8 cellular contexts compared by ENCODE assay signal in genomic region chr15:40238927-40239591, GRCh38. TPM values are rescaled to one million over a fixed set of nuclear protein-coding genes. Genes with fewer than 3 reads are reported as not detected.
DNase-seq lines count a peak whose midpoint lies in the region; ATAC-seq and TF ChIP-seq lines count a peak whose summit lies in the region.

TSS of gene PAK6 (plus strand) at chr15:40239063. CDS start at chr15:40264786, 25,723 bp downstream.

- peak within 1 kb of the TSS; percentile 88 for H3K4me2 ChIP-seq in PC-9

- peaks cover 4% of the 10 kb centered on the region for H3K27me3 ChIP-seq in H7 (ENCODE audit: control insufficient read depth, insufficient read depth, low read length)
- no peaks in the 10 kb centered on the region for H3K27me3 ChIP-seq in PC-9 (ENCODE audit: insufficient read depth, low read depth)

- H4K20me1 ChIP-seq in PC-9 (ENCODE audit: insufficient read depth), result no peaks in the 10 kb centered on the region

- H3K27ac ChIP-seq in PC-9, result 0 out of 2 replicates have a peak within 1 kb of the TSS, but pooled peaks have one; percentile 19

- peaks cover 24% of the 10 kb centered on the region for H3K27me3 Mint-ChIP-seq in activated T-helper 2 cell treated with anti-CD3 and anti-CD28 coated beads, Interferon-gamma antibody, Interleukin-2, Interleukin-4, amounts not matched to agents 10 μg/mL and 5 μg/mL and 100 μg/mL, durations not matched to agents 14 hours and 24 hours and 36 hours (ENCODE audit: low read depth)

- H3K4me1 Mint-ChIP-seq in activated T-helper 2 cell treated with anti-CD3 and anti-CD28 coated beads, Interferon-gamma antibody, Interleukin-2, Interleukin-4, amounts not matched to agents 10 μg/mL and 5 μg/mL and 100 μg/mL, durations not matched to agents 14 hours and 24 hours and 36 hours (ENCODE audit: low read depth), result peaks cover 3% of the 10 kb centered on the region

- no peak for ATAC-seq in HG03442 (IDR thresholded peaks at IDR 0.05; ENCODE audit: unreplicated experiment)

- POLR2A ChIA-PET in PC-9 (lab: Charles Lee; ENCODE audit: unreplicated experiment), result interaction anchor here (0.5 to 0.6 kb wide), 5 partner anchors 13 to 205 kb away, joined by 3 to 13 read pairs (median 5); no protein-coding TSS in a partner anchor

- H3K36me3 Mint-ChIP-seq in activated T-helper 2 cell treated with anti-CD3 and anti-CD28 coated beads, Interferon-gamma antibody, Interleukin-2, Interleukin-4, amounts not matched to agents 10 μg/mL and 5 μg/mL and 100 μg/mL, durations not matched to agents 14 hours and 24 hours and 36 hours (ENCODE audit: low read depth), result no peaks in the 10 kb centered on the region

- H3K4me3 Mint-ChIP-seq in activated T-helper 2 cell treated with anti-CD3 and anti-CD28 coated beads, Interferon-gamma antibody, Interleukin-2, Interleukin-4, amounts not matched to agents 10 μg/mL and 5 μg/mL and 100 μg/mL, durations not matched to agents 14 hours and 24 hours and 36 hours (ENCODE audit: low read depth), result no peak within 1 kb of the TSS

- H3K4me3 ChIP-seq in H7 (ENCODE audit: insufficient read depth, low read depth, low read length) (peak within 1 kb of the TSS; percentile 34), PC-9 (peak within 1 kb of the TSS; percentile 48; the same call in 1 of the 2 replicates)

- TF ChIP-seq CTCF in PC-9 (conservative IDR thresholded peaks at IDR 0.05), result no peak

- peak; percentile 72 for DNase-seq in AG08395 (ENCODE audit: low spot score)
- DNase-seq in H7, result peak; percentile 98
- peak; percentile 77 to 94 for DNase-seq in PC-9
- DNase-seq in T47D (ENCODE audit: low read depth in 1 of 2, low spot score in 1 of 2), result peak; percentile 76 to 84
- DNase-seq in islet precursor cell, result peak; percentile 97
- peak; percentile 17 to 29 for DNase-seq in stimulated activated CD4-positive, alpha-beta T cell treated with anti-CD3 and anti-CD28 coated beads, Interleukin-12 subunit alpha, Interleukin-12 subunit beta, amount 100 ng/mL, for 24 hours (ENCODE audit: low read depth in 2 of 2)
- DNase-seq in activated T-helper 2 cell treated with anti-CD3 and anti-CD28 coated beads, Interferon-gamma antibody, Interleukin-2, Interleukin-4, amounts not matched to agents 10 μg/mL and 5 μg/mL and 100 μg/mL, durations not matched to agents 14 hours and 24 hours and 36 hours (ENCODE audit: low spot score), result no peak

- no peaks in the 10 kb centered on the region for H3K9me3 Mint-ChIP-seq in activated T-helper 2 cell treated with anti-CD3 and anti-CD28 coated beads, Interferon-gamma antibody, Interleukin-2, Interleukin-4, amounts not matched to agents 10 μg/mL and 5 μg/mL and 100 μg/mL, durations not matched to agents 14 hours and 24 hours and 36 hours

- in situ Hi-C loops in T47D (cut with HindIII; ENCODE audit: low pct_unique_long_range_greater_than_20kb, low sequenced_read_pairs), result no loop called here

- H3K9me2 ChIP-seq in PC-9 (ENCODE audit: insufficient read depth), result no peaks in the 10 kb centered on the region

- no TSS peak for BruUV-seq in PC-9 (replicated peaks; lab: Mats Ljungman, UMichigan)

- H3K4me1 ChIP-seq in PC-9 (replicated peaks; ENCODE audit: insufficient read depth), result peaks cover 49% of the 10 kb centered on the region

- peaks cover 11% of the 10 kb centered on the region; the same call in 1 of the 2 replicates for H3F3A ChIP-seq in PC-9 (ENCODE audit: insufficient read depth, low read depth)

- 0 out of 2 replicates have a peak within 1 kb of the TSS, but pooled peaks have one; percentile 55 for H2AFZ ChIP-seq in PC-9

- H3K9me3 ChIP-seq in PC-9 (ENCODE audit: insufficient read depth, low read depth), result no peaks in the 10 kb centered on the region

- no peak within 1 kb of the TSS for H3K27ac Mint-ChIP-seq in activated T-helper 2 cell treated with anti-CD3 and anti-CD28 coated beads, Interferon-gamma antibody, Interleukin-2, Interleukin-4, amounts not matched to agents 10 μg/mL and 5 μg/mL and 100 μg/mL, durations not matched to agents 14 hours and 24 hours and 36 hours

- CTCF ChIA-PET in PC-9 (lab: Charles Lee), result interaction anchor here (0.6 to 2.3 kb wide), 4 partner anchors 21 to 35 kb away, joined by 5 to 28 read pairs (median 6); no protein-coding TSS in a partner anchor

- H3K36me3 ChIP-seq in H7 (replicated peaks; ENCODE audit: control insufficient read depth, insufficient read depth, low read length) (no peaks in the 10 kb centered on the region), PC-9 (ENCODE audit: low read depth) (no peaks in the 10 kb centered on the region)

- H3K79me2 ChIP-seq in PC-9 (ENCODE audit: low read depth), result no peaks in the 10 kb centered on the region

- intact Hi-C loops in PC-9 (cut with micrococcal nuclease; ENCODE audit: unreplicated experiment), result loop anchor here (2.0 kb wide), 1 partner anchor 28 kb away; no protein-coding TSS in a partner anchor
- intact Hi-C loops in activated T-helper 2 cell treated with anti-CD3 and anti-CD28 coated beads, Interferon-gamma antibody, Interleukin-2, Interleukin-4, amounts not matched to agents 10 μg/mL and 5 μg/mL and 100 μg/mL, durations not matched to agents 14 hours and 24 hours and 36 hours (cut with micrococcal nuclease), result no loop called here

RNA-seq across cellular contexts. Expression of gene PAK6, which starts in this region (rescaled TPM):
- 4.9 and 8.4 TPM in 2 replicates for total RNA-seq in H7 (2014; rRNA removed; shearing (Covaris generic))
- total RNA-seq in PC-9 (2021), result 10.7 and 11.7 TPM in 2 replicates
- total RNA-seq in activated T-helper 2 cell treated with anti-CD3 and anti-CD28 coated beads, Interferon-gamma antibody, Interleukin-2, Interleukin-4, amounts not matched to agents 10 μg/mL and 5 μg/mL and 100 μg/mL, durations not matched to agents 14 hours and 24 hours and 36 hours, result 0.27 and 0.78 TPM in 2 replicates
